In genomic region chr2:7437716-7438648, GRCh38 we compare ENCODE assay signal across 15 cellular contexts.
DNase-seq lines count a peak whose midpoint lies in the region; ATAC-seq, FAIRE-seq and TF ChIP-seq lines count a peak whose summit lies in the region.
"Had no signal": no experiment of that assay in that cellular context is flagged by ENCODE, and none has a peak within 500 bp of the region (broad histone marks: within the 10 kb centered on the region; RNA-seq: fewer than 3 reads in every experiment).

No MANE protein-coding gene starts in this region.

- H2BK12ac ChIP-seq in H1 (ENCODE audit: low read depth, low read length): no peak overlapping the region

- no peak overlapping the region for H4K8ac ChIP-seq in H1 (ENCODE audit: extremely low read depth, insufficient read depth, low read length)

- DNase-seq in CD8-positive, alpha-beta T cell: no peak
- DNase-seq in H1 (ENCODE audit: low read depth in 1 of 2, low spot score in 2 of 2) (no peak), HFFc6 (no peak), SKM-1 treated with dmso at 0.1 percent for 144 hours (lab: John Stamatoyannopoulos, UW; ENCODE audit: unreplicated experiment) (no peak), Calu3 (no peak)
- DNase-seq: kidney, NCI-H1417, NCI-H526 treated with DMSO at 0.1 percent for 48 hours, posterior cingulate gyrus had no signal

- H2BK20ac ChIP-seq in H1 (ENCODE audit: low read length): peak overlapping the region; percentile 53; the same call in 1 of the 2 replicates

- no peak for TF ChIP-seq RAD21 in H1 (IDR thresholded peaks at IDR 0.05 in 1 of 2, conservative IDR thresholded peaks at IDR 0.05 in 1 of 2; ENCODE audit: low read depth in 2 of 2, low read length in 2 of 2)

- FAIRE-seq in H1 (lab: Jason Lieb, UNC): no peak
- FAIRE-seq: bronchial epithelial cell, kidney had no signal

- H3K23me2 ChIP-seq in H1 (ENCODE audit: low read depth, low read length): no peaks in the 10 kb centered on the region

- H3K27me3 ChIP-seq in CD8-positive, alpha-beta T cell (ENCODE audit: insufficient read depth, low read length): no peaks in the 10 kb centered on the region
- H3K27me3 ChIP-seq in H1 (replicated peaks in 1 of 4; ENCODE audit: control insufficient read depth in 3 of 4, extremely low read depth in 1 of 4, insufficient read depth in 3 of 4, low read length in 3 of 4): peaks cover 0 to 2% (median 0%) of the 10 kb centered on the region in 4 experiments; a peak in 2 of 7 replicates
- H3K27me3 ChIP-seq: BLaER1 treated with 17β-estradiol and CSF1 and Interleukin-3, amounts not matched to agents 10 nM and 100 nM had no signal

- WGBS in H1 (ENCODE audit: extremely low coverage in 1 of 2, insufficient coverage in 1 of 2, insufficient read length in 1 of 2, insufficient replicate concordance in 2 of 2, low coverage in 1 of 2, low lambda C conversion rate in 2 of 2, missing lambda C conversion rate in 1 of 2), 2 experiments: 95% methylated on average over 9 of the region's 9 CpGs; no CpG with 5 or more reads in 1 of the 2 experiments

- H3K27ac Mint-ChIP-seq in CD8-positive, alpha-beta T cell: peak overlapping the region; percentile 74
- peak overlapping the region; percentile 93 for H3K27ac Mint-ChIP-seq in T-helper 1 cell treated with Interleukin-12 subunit alpha and Interleukin-12 subunit beta and Interleukin-4 antibody, amounts not matched to agents 30 μg/mL and 1 μg/mL, for 36 hours
- no peak overlapping the region for H3K27ac Mint-ChIP-seq in HFFc6
- H3K27ac Mint-ChIP-seq in Calu3 (ENCODE audit: unreplicated experiment): no peak overlapping the region

- 0 out of 2 replicates have a peak overlapping the region, but pooled peaks have one; percentile 10 for H2BK15ac ChIP-seq in H1 (ENCODE audit: low read length)

- no peaks in the 10 kb centered on the region for H3K27me3 Mint-ChIP-seq in CD8-positive, alpha-beta T cell (ENCODE audit: low read depth)
- H3K27me3 Mint-ChIP-seq in T-helper 1 cell treated with Interleukin-12 subunit alpha and Interleukin-12 subunit beta and Interleukin-4 antibody, amounts not matched to agents 30 μg/mL and 1 μg/mL, for 36 hours (ENCODE audit: low read depth): no peaks in the 10 kb centered on the region
- H3K27me3 Mint-ChIP-seq in HFFc6 (ENCODE audit: insufficient read depth) (no peaks in the 10 kb centered on the region; the same call in 1 of the 2 replicates), Calu3 (ENCODE audit: unreplicated experiment) (no peaks in the 10 kb centered on the region)

- no peak overlapping the region for H3K23ac ChIP-seq in H1 (ENCODE audit: insufficient read length)

- no peaks in the 10 kb centered on the region for H3K36me3 ChIP-seq in CD8-positive, alpha-beta T cell (ENCODE audit: insufficient read depth, low read length)
- no peaks in the 10 kb centered on the region for H3K36me3 ChIP-seq in H1 (ENCODE audit: control insufficient read depth in 2 of 4, insufficient read depth in 4 of 4, low read length in 3 of 4)
- H3K36me3 ChIP-seq: BLaER1 treated with 17β-estradiol and CSF1 and Interleukin-3, amounts not matched to agents 10 nM and 100 nM had no signal

- no peak overlapping the region for H4K91ac ChIP-seq in H1 (replicated peaks; ENCODE audit: insufficient read length, low read length)

- no peak overlapping the region for H2BK5ac ChIP-seq in H1 (ENCODE audit: low read depth, low read length)

- peaks cover 16% of the 10 kb centered on the region for H3K36me3 Mint-ChIP-seq in CD8-positive, alpha-beta T cell
- peaks cover 45% of the 10 kb centered on the region for H3K36me3 Mint-ChIP-seq in T-helper 1 cell treated with Interleukin-12 subunit alpha and Interleukin-12 subunit beta and Interleukin-4 antibody, amounts not matched to agents 30 μg/mL and 1 μg/mL, for 36 hours (ENCODE audit: low read depth)
- H3K36me3 Mint-ChIP-seq in HFFc6 (ENCODE audit: low read depth) (no peaks in the 10 kb centered on the region), Calu3 (ENCODE audit: insufficient read depth, unreplicated experiment) (no peaks in the 10 kb centered on the region)

- H3K9me3 Mint-ChIP-seq in CD8-positive, alpha-beta T cell: peaks cover 19% of the 10 kb centered on the region
- peaks cover 52% of the 10 kb centered on the region for H3K9me3 Mint-ChIP-seq in T-helper 1 cell treated with Interleukin-12 subunit alpha and Interleukin-12 subunit beta and Interleukin-4 antibody, amounts not matched to agents 30 μg/mL and 1 μg/mL, for 36 hours
- H3K9me3 Mint-ChIP-seq in HFFc6 (peaks cover 4% of the 10 kb centered on the region; the same call in 1 of the 2 replicates), Calu3 (ENCODE audit: low read depth, unreplicated experiment) (peaks cover 7% of the 10 kb centered on the region)

- no peak overlapping the region for H3K4me3 ChIP-seq in CD8-positive, alpha-beta T cell (ENCODE audit: low read depth, low read length)
- no peak overlapping the region for H3K4me3 ChIP-seq in H1 (ENCODE audit: extremely low read depth in 1 of 4, insufficient read depth in 2 of 4, low read depth in 3 of 4, low read length in 4 of 4)
- H3K4me3 ChIP-seq: BLaER1 treated with 17β-estradiol and CSF1 and Interleukin-3, amounts not matched to agents 10 nM and 100 nM had no signal

- no peak overlapping the region for H3K27ac ChIP-seq in CD8-positive, alpha-beta T cell (ENCODE audit: low read depth, low read length)
- no peak overlapping the region for H3K27ac ChIP-seq in H1 (ENCODE audit: low read depth, low read length)

- BruUV-seq in Calu3 (replicated peaks; lab: Mats Ljungman, UMichigan): no TSS peak

- CTCF ChIA-PET in CD8-positive, alpha-beta T cell (lab: Charles Lee): interaction anchor here (0.6 to 1.8 kb wide), 4 partner anchors 10 to 268 kb away, joined by 3 to 7 read pairs (median 4); no protein-coding TSS in a partner anchor
- CTCF ChIA-PET in H1 (lab: Charles Lee; ENCODE audit: partially characterized antibody): no interaction called here
- CTCF ChIA-PET in Calu3 (lab: Charles Lee): no interaction called here

- no peak for ATAC-seq in CD8-positive, alpha-beta T cell
- peak; percentile 61 for ATAC-seq in GM19452 (IDR thresholded peaks at IDR 0.05; ENCODE audit: unreplicated experiment)
- no peak for ATAC-seq in GM19324 (IDR thresholded peaks at IDR 0.05; ENCODE audit: low FRiP score, unreplicated experiment)
- ATAC-seq: Right ventricle myocardium inferior had no signal

- intact Hi-C loops in CD8-positive, alpha-beta T cell (cut with DNase I, micrococcal nuclease): loop anchor here in 1 of 2 experiments (2.0 kb wide), 1 partner anchor 13 kb away; no protein-coding TSS in a partner anchor
- intact Hi-C loops in Calu3 (cut with micrococcal nuclease; ENCODE audit: unreplicated experiment): no loop called here

- no peak overlapping the region for H3K56ac ChIP-seq in H1 (replicated peaks; ENCODE audit: insufficient read length, low read depth, low read length)

- TF ChIP-seq EP300 in H1 (IDR thresholded peaks at IDR 0.05; ENCODE audit: borderline replicate concordance in 1 of 2, low read depth in 2 of 2, low read length in 2 of 2): no peak

- no peaks in the 10 kb centered on the region for H3K9me3 ChIP-seq in CD8-positive, alpha-beta T cell (ENCODE audit: low read length)
- peaks cover 8 to 11% of the 10 kb centered on the region in 2 experiments; a peak in 3 of 4 replicates for H3K9me3 ChIP-seq in H1 (ENCODE audit: insufficient read depth in 2 of 2, low read depth in 1 of 2, low read length in 1 of 2)

- H3K4me2 ChIP-seq in H1 (ENCODE audit: insufficient read depth in 1 of 2, low read depth in 2 of 2, low read length in 2 of 2): no peak overlapping the region
- H3K4me2 ChIP-seq: BLaER1 treated with 17β-estradiol and CSF1 and Interleukin-3, amounts not matched to agents 10 nM and 100 nM had no signal

- H4K5ac ChIP-seq in H1 (ENCODE audit: insufficient read length, low read depth, low read length): no peak overlapping the region

- peaks cover 70% of the 10 kb centered on the region for H3K4me1 Mint-ChIP-seq in CD8-positive, alpha-beta T cell (ENCODE audit: low read depth)
- peaks cover 70% of the 10 kb centered on the region for H3K4me1 Mint-ChIP-seq in T-helper 1 cell treated with Interleukin-12 subunit alpha and Interleukin-12 subunit beta and Interleukin-4 antibody, amounts not matched to agents 30 μg/mL and 1 μg/mL, for 36 hours (ENCODE audit: low read depth)
- H3K4me1 Mint-ChIP-seq in HFFc6 (ENCODE audit: low read depth): no peaks in the 10 kb centered on the region
- H3K4me1 Mint-ChIP-seq in Calu3 (ENCODE audit: low read depth, unreplicated experiment): no peaks in the 10 kb centered on the region

- peak overlapping the region; percentile 48 for H2AFZ ChIP-seq in H1 (ENCODE audit: low read length)

- no peak for TF ChIP-seq POLR2A in H1 (IDR thresholded peaks at IDR 0.05; ENCODE audit: control extremely low read depth in 1 of 2, low read depth in 2 of 2, low read length in 2 of 2)

- no peak for TF ChIP-seq CTCF in CD8-positive, alpha-beta T cell (IDR thresholded peaks at IDR 0.05)
- TF ChIP-seq CTCF in H1 (IDR thresholded peaks at IDR 0.05; ENCODE audit: control extremely low read depth in 1 of 3, insufficient read depth in 1 of 3, low read depth in 1 of 3, low read length in 3 of 3) (no peak), HFFc6 (IDR thresholded peaks at IDR 0.05) (no peak), Calu3 (IDR thresholded peaks at IDR 0.05; ENCODE audit: unreplicated experiment) (no peak)

- no peak overlapping the region for H3K4me3 Mint-ChIP-seq in CD8-positive, alpha-beta T cell
- H3K4me3 Mint-ChIP-seq in T-helper 1 cell treated with Interleukin-12 subunit alpha and Interleukin-12 subunit beta and Interleukin-4 antibody, amounts not matched to agents 30 μg/mL and 1 μg/mL, for 36 hours: peak overlapping the region; percentile 21
- H3K4me3 Mint-ChIP-seq in HFFc6: no peak overlapping the region
- H3K4me3 Mint-ChIP-seq in Calu3 (ENCODE audit: low read depth, unreplicated experiment): no peak overlapping the region

- H3K18ac ChIP-seq in H1 (ENCODE audit: extremely low read depth, low read length): no peak overlapping the region

- no peak overlapping the region for H3K4ac ChIP-seq in H1 (replicated peaks; ENCODE audit: insufficient read length, low read depth, low read length)

- POLR2A ChIA-PET in CD8-positive, alpha-beta T cell (lab: Charles Lee): interaction anchor here (1.3 to 2.2 kb wide), 4 partner anchors 12 to 1244 kb away, joined by 4 to 10 read pairs (median 6); partner anchors contain the start of gene ID2
- POLR2A ChIA-PET in H1 (lab: Charles Lee; ENCODE audit: partially characterized antibody): no interaction called here

- no peaks in the 10 kb centered on the region for H4K20me1 ChIP-seq in H1 (replicated peaks in 1 of 2; ENCODE audit: control insufficient read depth in 1 of 2, insufficient read depth in 2 of 2, low read length in 2 of 2)
- H4K20me1 ChIP-seq: BLaER1 treated with 17β-estradiol and CSF1 and Interleukin-3, amounts not matched to agents 10 nM and 100 nM had no signal

- H2AK5ac ChIP-seq in H1 (ENCODE audit: low read depth, low read length): peak overlapping the region; percentile 18; the same call in 1 of the 2 replicates

- no peak overlapping the region for H3K14ac ChIP-seq in H1 (ENCODE audit: insufficient read length)

- no peaks in the 10 kb centered on the region for H3K79me1 ChIP-seq in H1 (ENCODE audit: low read depth, low read length)

- no peaks in the 10 kb centered on the region for H3K79me2 ChIP-seq in H1 (ENCODE audit: control insufficient read depth in 1 of 2, insufficient read depth in 2 of 2, low read length in 2 of 2)

- H2BK120ac ChIP-seq in H1 (replicated peaks; ENCODE audit: low read depth, low read length): no peak overlapping the region

- peaks cover 39% of the 10 kb centered on the region for H3K4me1 ChIP-seq in CD8-positive, alpha-beta T cell (ENCODE audit: insufficient read depth, low read length)
- H3K4me1 ChIP-seq in H1 (replicated peaks in 1 of 4; ENCODE audit: control insufficient read depth in 3 of 4, insufficient read depth in 4 of 4, low read length in 3 of 4): no peaks in the 10 kb centered on the region

- no peak overlapping the region for H3K9ac ChIP-seq in H1 (replicated peaks in 1 of 4; ENCODE audit: extremely low read depth in 1 of 4, low read depth in 3 of 4, low read length in 3 of 4)
- H3K9ac ChIP-seq: BLaER1 treated with 17β-estradiol and CSF1 and Interleukin-3, amounts not matched to agents 10 nM and 100 nM had no signal

Comparison
In these comparisons a context has a peak if more than half of its experiments do, and no peak if none do; other contexts are left out.
1. H3K27ac Mint-ChIP-seq: peak in CD8-positive, alpha-beta T cell (single experiment) and T-helper 1 cell treated with Interleukin-12 subunit alpha and Interleukin-12 subunit beta and Interleukin-4 antibody, amounts not matched to agents 30 μg/mL and 1 μg/mL, for 36 hours (single experiment); none in HFFc6 (single experiment) and Calu3 (single experiment).